ENCODE assay signal across 10 cellular contexts in the genomic region with DNA sequence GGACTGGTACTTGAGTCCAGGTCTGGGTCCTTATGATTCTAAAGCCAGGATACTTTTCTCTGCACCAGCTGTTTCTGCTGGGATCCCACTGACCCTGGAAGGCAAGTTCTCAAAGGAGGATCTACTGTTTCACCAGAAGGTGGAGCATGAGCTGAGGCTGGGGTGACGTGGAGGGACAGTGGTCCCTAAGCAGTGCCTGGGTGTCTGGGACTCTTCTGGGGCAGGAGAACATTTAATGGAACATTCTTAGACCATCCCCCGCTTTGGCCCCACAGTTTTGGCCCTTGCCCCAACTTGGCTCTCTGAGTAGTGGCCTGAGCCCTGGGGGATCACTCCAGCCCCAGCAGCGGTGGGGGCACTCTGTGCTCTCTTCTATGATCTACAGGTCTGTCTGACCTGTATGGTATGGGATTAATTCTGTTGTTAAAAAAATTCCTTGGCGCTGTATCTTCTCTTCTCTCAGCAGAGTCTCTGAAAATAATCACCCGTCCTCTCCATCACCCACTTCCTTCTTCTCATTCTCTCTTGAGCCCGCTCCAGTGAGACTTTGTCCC.
A peak's percentile ranks its signal among the peaks of the same experiment; 100 is the strongest.
DNase-seq lines count a peak whose midpoint lies in the region; ATAC-seq and TF ChIP-seq lines count a peak whose summit lies in the region.
"Had no signal": no experiment of that assay in that cellular context is flagged by ENCODE, and none has a peak within 500 bp of the region (broad histone marks: within the 10 kb centered on the region; RNA-seq: fewer than 3 reads in every experiment).

No MANE protein-coding gene starts in this region.

- TF ChIP-seq POLR2A in testis (IDR thresholded peaks at IDR 0.05) = no peak

- no peaks in the 10 kb centered on the region for H3K4me1 ChIP-seq in testis

- H3K27ac ChIP-seq in testis = no peak overlapping the region

- intact Hi-C loops in testis (cut with DNase I; ENCODE audit: low total_unique reads) = no loop called here

- TF ChIP-seq CTCF in cardiac fibroblast (IDR thresholded peaks at IDR 0.05; ENCODE audit: low read depth, low read length) = peak; percentile 17
- TF ChIP-seq CTCF in testis (IDR thresholded peaks at IDR 0.05) = no peak

- no peak for ATAC-seq in HG02970 (IDR thresholded peaks at IDR 0.05; ENCODE audit: low FRiP score, unreplicated experiment)
- ATAC-seq in HG03095 (IDR thresholded peaks at IDR 0.05; ENCODE audit: unreplicated experiment) = no peak

- H3K4me3 ChIP-seq in cardiac fibroblast (replicated peaks in 1 of 2; ENCODE audit: low read depth in 2 of 2, low read length in 2 of 2) (no peak overlapping the region), testis (no peak overlapping the region)

- peak; percentile 5 for DNase-seq in NCI-H748 (lab: John Stamatoyannopoulos, UW; ENCODE audit: unreplicated experiment)
- DNase-seq in NCI-H748 treated with DMSO at 0.1 percent for 48 hours (lab: John Stamatoyannopoulos, UW) = no peak
- DNase-seq in NCI-H1436 treated with DMSO at 0.1 percent for 48 hours (lab: John Stamatoyannopoulos, UW) = peak; percentile 21
- no peak for DNase-seq in cardiac fibroblast (ENCODE audit: low read depth in 2 of 2)
- DNase-seq in testis = peak; percentile 12
- DNase-seq in activated naive CD4-positive, alpha-beta T cell (lab: John Stamatoyannopoulos, UW) = no peak
- DNase-seq: activated T-cell treated with anti-CD3 and anti-CD28 coated beads for 4 hours, C1 segment of cervical spinal cord had no signal

- no peaks in the 10 kb centered on the region for H3K36me3 ChIP-seq in testis (ENCODE audit: low read depth, missing control alignments)

- H3K9me3 ChIP-seq in testis = no peaks in the 10 kb centered on the region

- 64 to 81% methylated on average over 4 to 6 of the region's 6 CpGs for WGBS in testis, 2 donors

- H3K27me3 ChIP-seq in testis = no peaks in the 10 kb centered on the region

Comparison
In these comparisons a context has a peak if more than half of its experiments do, and no peak if none do; other contexts are left out.
1. DNase-seq: peak in NCI-H748 (single experiment), NCI-H1436 treated with DMSO at 0.1 percent for 48 hours (single experiment) and testis (single experiment); none in NCI-H748 treated with DMSO at 0.1 percent for 48 hours (single experiment), cardiac fibroblast (0 of 2) and activated naive CD4-positive, alpha-beta T cell (0 of 4).